25 cellular contexts compared by ENCODE assay signal in the genomic region with DNA sequence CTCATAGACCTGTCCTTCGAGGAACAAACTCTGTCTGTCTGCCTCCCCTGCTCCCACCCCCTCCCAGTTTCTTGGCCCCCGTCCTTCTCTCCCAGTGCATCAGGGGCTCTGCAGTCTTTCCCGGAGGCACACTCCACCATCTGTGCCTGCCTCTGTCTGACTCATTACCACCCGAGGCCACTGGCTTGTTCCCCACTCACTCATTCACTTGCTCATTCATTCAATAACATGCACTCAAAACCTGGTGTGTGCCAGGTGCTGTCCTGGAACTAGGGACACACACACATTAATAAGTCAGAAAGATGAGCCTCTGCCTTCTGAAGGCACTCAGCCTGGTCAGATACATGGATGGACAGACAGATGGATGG. TPM values are rescaled to one million over a fixed set of nuclear protein-coding genes. Genes with fewer than 3 reads are reported as not detected.
DNase-seq lines count a peak whose midpoint lies in the region; ATAC-seq, FAIRE-seq and TF ChIP-seq lines count a peak whose summit lies in the region.
"Had no signal": no experiment of that assay in that cellular context is flagged by ENCODE, and none has a peak within 500 bp of the region (broad histone marks: within the 10 kb centered on the region; RNA-seq: fewer than 3 reads in every experiment).

No MANE protein-coding gene starts in this region.

- no peak for TF ChIP-seq RAD21 in SK-N-SH (IDR thresholded peaks at IDR 0.05; ENCODE audit: low read length)

- in situ Hi-C loops in mammary epithelial cell (cut with MboI; ENCODE audit: low sequenced_read_pairs in 2 of 2) = loop anchor here (10.0 kb wide), 2 partner anchors 128 to 198 kb away; partner anchors contain the start of gene MST1R (in 1 of the 2)

- H3K9me3 ChIP-seq in mammary epithelial cell (replicated peaks; ENCODE audit: insufficient read depth, low read length) (no peaks in the 10 kb centered on the region), breast epithelium (no peaks in the 10 kb centered on the region), PC-3 (ENCODE audit: low read length) (no peaks in the 10 kb centered on the region), uterus (no peaks in the 10 kb centered on the region), SK-N-SH (no peaks in the 10 kb centered on the region)
- H3K9me3 ChIP-seq: esophagus muscularis mucosa, SJSA1, transverse colon had no signal

- no peaks in the 10 kb centered on the region for H3F3A ChIP-seq in PC-3 (ENCODE audit: low read length, unreplicated experiment)
- no peaks in the 10 kb centered on the region for H3F3A ChIP-seq in SK-N-SH (replicated peaks; ENCODE audit: insufficient read depth)

- ATAC-seq in PC-3 = peak; percentile 33
- peak; percentile 58 for ATAC-seq in foreskin keratinocyte
- ATAC-seq: stimulated activated naive CD8-positive, alpha-beta T cell treated with anti-CD3 and anti-CD28 coated beads, Interleukin-15, amount 100 ng/mL, for 72 hours had no signal

- H3K4me2 ChIP-seq in mammary epithelial cell (ENCODE audit: insufficient read depth, low read depth, low read length) = no peak overlapping the region
- no peak overlapping the region for H3K4me2 ChIP-seq in PC-3 (ENCODE audit: low read length)
- H3K4me2 ChIP-seq in SK-N-SH = no peak overlapping the region
- H3K4me2 ChIP-seq: PC-9 had no signal

- H3K9me2 ChIP-seq in PC-3 (replicated peaks; ENCODE audit: low read length) (no peaks in the 10 kb centered on the region), SK-N-SH (no peaks in the 10 kb centered on the region)

- H3K36me3 ChIP-seq in mammary epithelial cell (ENCODE audit: insufficient read depth, low read length) = no peaks in the 10 kb centered on the region
- H3K36me3 ChIP-seq in breast epithelium = no peaks in the 10 kb centered on the region
- peaks cover 10% of the 10 kb centered on the region; the same call in 1 of the 2 replicates for H3K36me3 ChIP-seq in PC-3 (ENCODE audit: low read depth, low read length)
- H3K36me3 ChIP-seq in uterus = no peaks in the 10 kb centered on the region
- H3K36me3 ChIP-seq in SK-N-SH (replicated peaks in 1 of 2; ENCODE audit: control insufficient read depth in 1 of 2, insufficient read depth in 2 of 2, low read length in 1 of 2) = peaks cover 8 to 18% of the 10 kb centered on the region in 2 experiments
- H3K36me3 ChIP-seq: transverse colon had no signal

- H3K79me2 ChIP-seq in mammary epithelial cell (ENCODE audit: insufficient read depth, low read length) (no peaks in the 10 kb centered on the region), PC-3 (ENCODE audit: low read length) (no peaks in the 10 kb centered on the region), SK-N-SH (ENCODE audit: insufficient read depth) (no peaks in the 10 kb centered on the region)

- TF ChIP-seq POLR2A in breast epithelium (IDR thresholded peaks at IDR 0.05) = no peak
- no peak for TF ChIP-seq POLR2A in uterus (IDR thresholded peaks at IDR 0.05)

- H3K9ac ChIP-seq in mammary epithelial cell (ENCODE audit: insufficient read depth, low read length) (no peak overlapping the region), PC-3 (ENCODE audit: low read length) (no peak overlapping the region), SK-N-SH (no peak overlapping the region)

- H4K20me1 ChIP-seq in mammary epithelial cell (ENCODE audit: insufficient read depth, low read length) = no peaks in the 10 kb centered on the region
- H4K20me1 ChIP-seq in PC-3 (ENCODE audit: low read length) = no peaks in the 10 kb centered on the region
- H4K20me1 ChIP-seq in SK-N-SH (ENCODE audit: insufficient read depth) = no peaks in the 10 kb centered on the region

- DNase-seq in mammary epithelial cell = peak; percentile 43
- no peak for DNase-seq in breast epithelium (ENCODE audit: low spot score in 2 of 2)
- peak; percentile 47 for DNase-seq in PC-3
- peak in 1 of 2 donors; percentile 38 for DNase-seq in foreskin keratinocyte
- DNase-seq in uterus = no peak
- no peak for DNase-seq in SK-N-SH
- DNase-seq in stimulated activated CD4-positive, alpha-beta T cell treated with anti-CD3 and anti-CD28 coated beads, Interleukin-2, amount 100 ng/mL, for 48 hours = no peak
- no peak for DNase-seq in urothelium cell line (ENCODE audit: low spot score)
- DNase-seq: 8988T; activated CD8-positive, alpha-beta memory T cell treated with anti-CD3 and anti-CD28 coated beads, Interleukin-2, amount 50 U/mL, for 48 hours; activated gamma-delta T cell; C1 segment of cervical spinal cord; effector CD4-positive, alpha-beta T cell; GOT3; NCI-H187 treated with DMSO at 0.1 percent for 48 hours; NCI-H226; PC-9; small intestine; stimulated activated naive CD8-positive, alpha-beta T cell treated with anti-CD3 and anti-CD28 coated beads, Interleukin-15, amount 100 ng/mL, for 72 hours; T-helper 2 cell; transverse colon had no signal

- H3K4me1 ChIP-seq in mammary epithelial cell (ENCODE audit: insufficient read depth, low read length) (peaks cover 3% of the 10 kb centered on the region), breast epithelium (no peaks in the 10 kb centered on the region), PC-3 (ENCODE audit: insufficient read depth, low read length) (no peaks in the 10 kb centered on the region), foreskin keratinocyte (no peaks in the 10 kb centered on the region), uterus (no peaks in the 10 kb centered on the region), SK-N-SH (ENCODE audit: control insufficient read depth in 1 of 2, insufficient read depth in 2 of 2, low read depth in 1 of 2, low read length in 1 of 2) (no peaks in the 10 kb centered on the region)
- H3K4me1 ChIP-seq: SJSA1, transverse colon had no signal

- no peak for FAIRE-seq in urothelium cell line (lab: Jason Lieb, UNC)
- FAIRE-seq: GM19239, small intestine had no signal

- H2AFZ ChIP-seq in mammary epithelial cell (ENCODE audit: low read depth, low read length) (no peak overlapping the region), PC-3 (ENCODE audit: low read length) (no peak overlapping the region), SK-N-SH (ENCODE audit: low read depth) (no peak overlapping the region)
- H2AFZ ChIP-seq: PC-9 had no signal

- H3K4me3 ChIP-seq in mammary epithelial cell (replicated peaks in 1 of 3; ENCODE audit: insufficient read depth in 1 of 3, low read depth in 2 of 3, low read length in 3 of 3) = no peak overlapping the region
- no peak overlapping the region for H3K4me3 ChIP-seq in breast epithelium
- H3K4me3 ChIP-seq in PC-3 (ENCODE audit: low read length) = no peak overlapping the region
- no peak overlapping the region for H3K4me3 ChIP-seq in uterus
- H3K4me3 ChIP-seq in SK-N-SH (ENCODE audit: low read depth in 2 of 2, low read length in 1 of 2) = no peak overlapping the region
- H3K4me3 ChIP-seq: esophagus muscularis mucosa, PC-9, SJSA1, transverse colon had no signal

- no CpG with 5 or more reads among the region's 4 CpGs for WGBS in mammary epithelial cell (ENCODE audit: low coverage, missing lambda C conversion rate)
- WGBS in SK-N-SH (ENCODE audit: low lambda C conversion rate) = 48% methylated on average over 4 of the region's 4 CpGs

- intact Hi-C loops in mammary epithelial cell (cut with micrococcal nuclease) (loop anchor here (10.0 kb wide), 1 partner anchor 478 kb away; no protein-coding TSS in a partner anchor), breast epithelium (cut with DNase I; ENCODE audit: low total_unique reads) (no loop called here), PC-3 (cut with micrococcal nuclease) (no loop called here), uterus (cut with DNase I; ENCODE audit: low total_unique reads) (loop anchor here (10.0 kb wide), 1 partner anchor 128 kb away; no protein-coding TSS in a partner anchor)

- BruUV-seq in mammary epithelial cell (replicated peaks; lab: Mats Ljungman, UMichigan) = no TSS peak
- BruUV-seq in PC-3 (replicated peaks; lab: Mats Ljungman, UMichigan) = no TSS peak

- H3K27me3 ChIP-seq in mammary epithelial cell (ENCODE audit: insufficient read depth, low read length) (no peaks in the 10 kb centered on the region), breast epithelium (no peaks in the 10 kb centered on the region), PC-3 (ENCODE audit: low read length) (no peaks in the 10 kb centered on the region), foreskin keratinocyte (no peaks in the 10 kb centered on the region), uterus (no peaks in the 10 kb centered on the region), SK-N-SH (ENCODE audit: insufficient read depth) (no peaks in the 10 kb centered on the region)
- H3K27me3 ChIP-seq: esophagus muscularis mucosa, SJSA1, transverse colon had no signal

- POLR2A ChIA-PET in PC-3 (lab: Charles Lee; ENCODE audit: unreplicated experiment) (no interaction called here), SK-N-SH (lab: Yijun Ruan, JAX) (interaction anchor here (1.0 kb wide), 1 partner anchor 12 kb away, joined by 3 read pairs; no protein-coding TSS in a partner anchor)

- TF ChIP-seq EP300 in SK-N-SH (IDR thresholded peaks at IDR 0.05; ENCODE audit: borderline replicate concordance in 1 of 2, low read depth in 1 of 2, low read length in 1 of 2) = no peak

- H3K27ac ChIP-seq in mammary epithelial cell (ENCODE audit: insufficient read depth, low read depth, low read length) = no peak overlapping the region
- H3K27ac ChIP-seq in breast epithelium = no peak overlapping the region
- no peak overlapping the region for H3K27ac ChIP-seq in PC-3 (ENCODE audit: low read length)
- H3K27ac ChIP-seq in foreskin keratinocyte = no peak overlapping the region
- no peak overlapping the region for H3K27ac ChIP-seq in uterus
- no peak overlapping the region for H3K27ac ChIP-seq in SK-N-SH (ENCODE audit: low read depth in 2 of 2, low read length in 1 of 2)
- H3K27ac ChIP-seq: esophagus muscularis mucosa, PC-9, SJSA1, transverse colon had no signal

- CTCF ChIA-PET in mammary epithelial cell (lab: Charles Lee; ENCODE audit: low non-redundant PET) (no interaction called here), PC-3 (lab: Charles Lee) (no interaction called here), SK-N-SH (lab: Yijun Ruan, JAX) (interaction anchor here (0.6 to 1.5 kb wide), 2 partner anchors 11 to 635 kb away, joined by 3 read pairs; no protein-coding TSS in a partner anchor)

- dilution Hi-C loops in mammary epithelial cell (cut with HindIII; ENCODE audit: low sequenced_read_pairs) = no loop called here

- no peak for TF ChIP-seq CTCF in mammary epithelial cell (conservative IDR thresholded peaks at IDR 0.05 in 1 of 2, IDR thresholded peaks at IDR 0.05 in 1 of 2; ENCODE audit: extremely low read depth in 1 of 2, insufficient read depth in 1 of 2, low read depth in 1 of 2, low read length in 2 of 2)
- TF ChIP-seq CTCF in breast epithelium (IDR thresholded peaks at IDR 0.05) = no peak
- TF ChIP-seq CTCF in PC-3 (conservative IDR thresholded peaks at IDR 0.05; ENCODE audit: low read depth, low read length) = no peak
- TF ChIP-seq CTCF in foreskin keratinocyte (conservative IDR thresholded peaks at IDR 0.05) = no peak
- TF ChIP-seq CTCF in uterus (IDR thresholded peaks at IDR 0.05) = no peak
- no peak for TF ChIP-seq CTCF in SK-N-SH (IDR thresholded peaks at IDR 0.05)

RNA-seq across cellular contexts. Expression of gene AMIGO3, which starts 12.4 kb away (rescaled TPM):
- total RNA-seq in mammary epithelial cell = under 1 TPM in 1 of 2 donors, not detected in 1; 0.50 TPM
- not detected for polyA plus RNA-seq in mammary epithelial cell
- 2.1 TPM for polyA minus RNA-seq in mammary epithelial cell
- total RNA-seq in breast epithelium = 1 to 10 TPM in 2 of 3 donors, under 1 TPM in 1; 0.98 to 1.3 (median 1.0) TPM
- 1.8 and 2.1 TPM in 2 replicates for total RNA-seq in PC-3 (2014; rRNA removed)
- not detected in 2 replicates for total RNA-seq in foreskin keratinocyte
- polyA plus RNA-seq in foreskin keratinocyte = 0.32 and 0.34 TPM in 2 replicates
- total RNA-seq in uterus = not detected
- polyA plus RNA-seq in SK-N-SH (2012; rRNA removed) = 1.1 and 1.2 TPM in 2 replicates
- 0.66 TPM in 1 of 2 replicates, not detected in the other for polyA plus RNA-seq in SK-N-SH (2012; cell fraction: cytosol; rRNA removed)
- polyA plus RNA-seq in SK-N-SH (2012; cell fraction: nucleus; rRNA removed) = 5.8 and 6.5 TPM in 2 replicates
- total RNA-seq: pulmonary artery endothelial cell had no signal

RNA-seq across cellular contexts. Expression of gene GMPPB, which starts 16.7 kb away (rescaled TPM):
- total RNA-seq in mammary epithelial cell = 10 to 100 TPM; 19.2 to 38.4 TPM
- polyA plus RNA-seq in mammary epithelial cell = 40.7 TPM
- 48.7 TPM for polyA minus RNA-seq in mammary epithelial cell
- total RNA-seq in breast epithelium = 10 to 100 TPM; 17.4 to 40.0 (median 21.2) TPM
- total RNA-seq in PC-3 (2014; rRNA removed) = 69.5 and 83.9 TPM in 2 replicates
- total RNA-seq in foreskin keratinocyte = 41.4 and 44.5 TPM in 2 replicates
- 54.8 and 57.5 TPM in 2 replicates for polyA plus RNA-seq in foreskin keratinocyte
- total RNA-seq in uterus = 10 to 100 TPM in 3 of 4 donors, 1 to 10 TPM in 1; 7.7 to 44.8 (median 27.1) TPM
- 25.1 and 28.3 TPM in 2 replicates for polyA plus RNA-seq in SK-N-SH (2012; rRNA removed)
- 9.2 and 16.1 TPM in 2 replicates for polyA plus RNA-seq in SK-N-SH (2012; cell fraction: cytosol; rRNA removed)
- 47.8 and 50.9 TPM in 2 replicates for polyA plus RNA-seq in SK-N-SH (2012; cell fraction: nucleus; rRNA removed)

RNA-seq across cellular contexts. Expression of gene RNF123, which starts 17.7 kb away (rescaled TPM):
- total RNA-seq in mammary epithelial cell = 10 to 100 TPM; 27.7 to 41.5 TPM
- 34.0 TPM for polyA plus RNA-seq in mammary epithelial cell
- 54.0 TPM for polyA minus RNA-seq in mammary epithelial cell
- 10 to 100 TPM; 22.1 to 29.8 (median 26.2) TPM for total RNA-seq in breast epithelium
- 38.6 and 43.0 TPM in 2 replicates for total RNA-seq in PC-3 (2014; rRNA removed)
- total RNA-seq in foreskin keratinocyte = 19.2 and 22.8 TPM in 2 replicates
- polyA plus RNA-seq in foreskin keratinocyte = 19.0 and 20.8 TPM in 2 replicates
- total RNA-seq in uterus = 10 to 100 TPM; 10.9 to 47.3 (median 25.3) TPM
- polyA plus RNA-seq in SK-N-SH (2012; rRNA removed) = 48.1 and 53.3 TPM in 2 replicates
- 15.5 and 21.9 TPM in 2 replicates for polyA plus RNA-seq in SK-N-SH (2012; cell fraction: cytosol; rRNA removed)
- polyA plus RNA-seq in SK-N-SH (2012; cell fraction: nucleus; rRNA removed) = 151 and 186 TPM in 2 replicates

RNA-seq across cellular contexts. Expression of gene MST1, which starts 17.8 kb away (rescaled TPM):
- total RNA-seq in mammary epithelial cell = 10 to 100 TPM in 1 of 2 donors, 1 to 10 TPM in 1; 8.3 to 13.6 TPM
- 5.5 TPM for polyA plus RNA-seq in mammary epithelial cell
- polyA minus RNA-seq in mammary epithelial cell = not detected
- total RNA-seq in breast epithelium = 10 to 100 TPM in 2 of 3 donors, 1 to 10 TPM in 1; 9.3 to 23.6 (median 21.2) TPM
- total RNA-seq in PC-3 (2014; rRNA removed) = 1.7 and 2.8 TPM in 2 replicates
- 5.6 and 7.5 TPM in 2 replicates for total RNA-seq in foreskin keratinocyte
- polyA plus RNA-seq in foreskin keratinocyte = 6.0 and 6.1 TPM in 2 replicates
- 10 to 100 TPM in 2 of 4 donors, 1 to 10 TPM in 1, not detected in 1; 5.1 to 11.5 (median 10.4) TPM for total RNA-seq in uterus
- 35.1 and 46.3 TPM in 2 replicates for polyA plus RNA-seq in SK-N-SH (2012; rRNA removed)
- 2.8 and 4.5 TPM in 2 replicates for polyA plus RNA-seq in SK-N-SH (2012; cell fraction: cytosol; rRNA removed)
- polyA plus RNA-seq in SK-N-SH (2012; cell fraction: nucleus; rRNA removed) = 411 and 496 TPM in 2 replicates

RNA-seq across cellular contexts. Expression of gene APEH, which starts 32.9 kb away (rescaled TPM):
- total RNA-seq in mammary epithelial cell (100 to 1,000 TPM; 130 to 183 TPM), breast epithelium (10 to 100 TPM; 69.5 to 80.0 (median 70.1) TPM), PC-3 (2014; rRNA removed) (236 and 246 TPM in 2 replicates), foreskin keratinocyte (158 and 176 TPM in 2 replicates), uterus (10 to 100 TPM; 35.3 to 78.7 (median 61.4) TPM)
- polyA plus RNA-seq in mammary epithelial cell (188 TPM), foreskin keratinocyte (130 and 144 TPM in 2 replicates), SK-N-SH (2012; rRNA removed) (112 and 122 TPM in 2 replicates)
- polyA minus RNA-seq in mammary epithelial cell = 270 TPM
- 61.5 and 82.7 TPM in 2 replicates for polyA plus RNA-seq in SK-N-SH (2012; cell fraction: cytosol; rRNA removed)
- polyA plus RNA-seq in SK-N-SH (2012; cell fraction: nucleus; rRNA removed) = 196 and 200 TPM in 2 replicates

Comparison
In these comparisons a context has a peak if more than half of its experiments do, and no peak if none do; other contexts are left out.
1. DNase-seq: peak in mammary epithelial cell (single experiment) and PC-3 (single experiment); none in breast epithelium (0 of 2), uterus (0 of 2), SK-N-SH (single experiment), stimulated activated CD4-positive, alpha-beta T cell treated with anti-CD3 and anti-CD28 coated beads, Interleukin-2, amount 100 ng/mL, for 48 hours (0 of 2) and urothelium cell line (single experiment).
2. intact Hi-C loops: an anchor here in mammary epithelial cell (10.0 kb wide) and uterus (10.0 kb wide); none called in breast epithelium and PC-3.